Comparison of ENCODE assay signal across 8 cellular contexts in genomic region chr1:92749024-92749634, GRCh38. TPM values are rescaled to one million over a fixed set of nuclear protein-coding genes. Genes with fewer than 3 reads are reported as not detected.
A peak's percentile ranks its signal among the peaks of the same experiment; 100 is the strongest.
DNase-seq lines count a peak whose midpoint lies in the region; ATAC-seq, FAIRE-seq and TF ChIP-seq lines count a peak whose summit lies in the region.

No MANE protein-coding gene starts in this region.

- BruUV-seq in PC-9 (replicated peaks; lab: Mats Ljungman, UMichigan) = no TSS peak
- BruUV-seq in GM12878 (replicated peaks; lab: Mats Ljungman, UMichigan) = no TSS peak

- RAD21 ChIA-PET in GM12878 (lab: Charles Lee; ENCODE audit: unreplicated experiment) = interaction anchor here (0.6 to 3.1 kb wide), 9 partner anchors 23 to 439 kb away, joined by 3 to 65 read pairs (median 4); partner anchors contain the start of gene RPL5

- TF ChIP-seq EP300 in GM12878 (IDR thresholded peaks at IDR 0.05; ENCODE audit: borderline replicate concordance in 1 of 2, control insufficient read depth in 1 of 2, low read depth in 2 of 2, low read length in 2 of 2) = no peak

- H3K4me1 Mint-ChIP-seq in CD14-positive monocyte (peaks cover 19% of the 10 kb centered on the region), immature natural killer cell (no peaks in the 10 kb centered on the region)

- H3K9me3 Mint-ChIP-seq in CD14-positive monocyte = peaks cover 0 to 3% (median 0%) of the 10 kb centered on the region in 7 donors
- H3K9me3 Mint-ChIP-seq in immature natural killer cell = no peaks in the 10 kb centered on the region

- peaks cover 6 to 15% of the 10 kb centered on the region in 2 donors for H3K36me3 Mint-ChIP-seq in CD14-positive monocyte
- no peaks in the 10 kb centered on the region for H3K36me3 Mint-ChIP-seq in immature natural killer cell

- no peak for FAIRE-seq in GM12878 (lab: Jason Lieb, UNC)

- H3K27ac ChIP-seq in PC-9 (no peak overlapping the region), GM12878 (ENCODE audit: control insufficient read depth, insufficient read depth) (no peak overlapping the region)

- no peak overlapping the region for H3K4me3 Mint-ChIP-seq in CD14-positive monocyte
- H3K4me3 Mint-ChIP-seq in immature natural killer cell = no peak overlapping the region

- CTCF ChIA-PET in PC-9 (lab: Charles Lee) (interaction anchor here (0.6 to 1.8 kb wide), 9 partner anchors 15 to 267 kb away, joined by 4 to 10 read pairs (median 5); partner anchors contain the start of gene RPL5), GM12878 (lab: Yijun Ruan, JAX) (interaction anchor here (0.6 to 6.2 kb wide), 47 partner anchors 9 to 781 kb away, joined by 3 to 178 read pairs (median 4); partner anchors contain the start of genes EVI5 and RPL5)

- H3K27ac Mint-ChIP-seq in CD14-positive monocyte (no peak overlapping the region), immature natural killer cell (no peak overlapping the region)

- H3F3A ChIP-seq in PC-9 (ENCODE audit: insufficient read depth, low read depth) = peaks cover 12% of the 10 kb centered on the region; the same call in 1 of the 2 replicates

- H3K27me3 Mint-ChIP-seq in CD14-positive monocyte (ENCODE audit: low read depth in 3 of 3) (peaks cover 0 to 2% (median 0%) of the 10 kb centered on the region in 3 donors), immature natural killer cell (ENCODE audit: low read depth in 3 of 3) (peaks cover 0 to 4% (median 1%) of the 10 kb centered on the region in 3 donors)

- TF ChIP-seq POLR2A in GM12878 (IDR thresholded peaks at IDR 0.05; ENCODE audit: low read depth, low read length) = no peak

- H3K79me2 ChIP-seq in PC-9 (ENCODE audit: low read depth) = peaks cover 51% of the 10 kb centered on the region
- no peaks in the 10 kb centered on the region for H3K79me2 ChIP-seq in GM12878 (ENCODE audit: control insufficient read depth, insufficient read depth, low read length)

- peak; percentile 80 for ATAC-seq in GM18861 (IDR thresholded peaks at IDR 0.05; ENCODE audit: unreplicated experiment)
- ATAC-seq in GM12878 = peak; percentile 97
- no peak for ATAC-seq in HG03095 (IDR thresholded peaks at IDR 0.05; ENCODE audit: unreplicated experiment)

- H3K4me3 ChIP-seq in Jurkat, Clone E6-1 (ENCODE audit: low read length) = no peak overlapping the region
- H3K4me3 ChIP-seq in PC-9 = no peak overlapping the region
- no peak overlapping the region for H3K4me3 ChIP-seq in GM12878

- WGBS in GM12878 (ENCODE audit: insufficient coverage, insufficient replicate concordance, low lambda C conversion rate, missing lambda C conversion rate) = no CpG with 5 or more reads among the region's 1 CpG

- no peaks in the 10 kb centered on the region for H3K27me3 ChIP-seq in PC-9 (ENCODE audit: insufficient read depth, low read depth)
- H3K27me3 ChIP-seq in GM12878 (replicated peaks in 1 of 2; ENCODE audit: control insufficient read depth in 2 of 2, insufficient read depth in 2 of 2, low read length in 1 of 2) = no peaks in the 10 kb centered on the region

- intact Hi-C loops in CD14-positive monocyte (cut with micrococcal nuclease) (loop anchor here in 1 of 2 donors (5.0 kb wide), 1 partner anchor 68 kb away; no protein-coding TSS in a partner anchor), PC-9 (cut with micrococcal nuclease; ENCODE audit: unreplicated experiment) (loop anchor here (1.0 to 2.0 kb wide), 2 partner anchors 36 to 83 kb away; partner anchors contain the start of genes EVI5 and RPL5), GM12878 (cut with micrococcal nuclease; ENCODE audit: unreplicated experiment) (loop anchor here (1.0 kb wide), 1 partner anchor 69 kb away; no protein-coding TSS in a partner anchor)

- H4K20me1 ChIP-seq in PC-9 (ENCODE audit: insufficient read depth) = peaks cover 10% of the 10 kb centered on the region; the same call in 1 of the 2 replicates
- no peaks in the 10 kb centered on the region for H4K20me1 ChIP-seq in GM12878 (ENCODE audit: control insufficient read depth, insufficient read depth)

- no peak overlapping the region for H2AFZ ChIP-seq in PC-9
- H2AFZ ChIP-seq in GM12878 (ENCODE audit: control insufficient read depth, low read depth, low read length) = no peak overlapping the region

- in situ Hi-C loops in GM12878 (cut with MboI) = loop anchor here (5.0 kb wide), 1 partner anchor 68 kb away; no protein-coding TSS in a partner anchor

- no peaks in the 10 kb centered on the region for H3K9me3 ChIP-seq in PC-9 (ENCODE audit: insufficient read depth, low read depth)
- no peaks in the 10 kb centered on the region for H3K9me3 ChIP-seq in GM12878 (replicated peaks; ENCODE audit: control insufficient read depth, insufficient read depth, low read length)

- TF ChIP-seq RAD21 in GM12878 (IDR thresholded peaks at IDR 0.05; ENCODE audit: insufficient read depth, low read depth, low read length) = peak; percentile 76

- POLR2A ChIA-PET in PC-9 (lab: Charles Lee; ENCODE audit: unreplicated experiment) = interaction anchor here (0.5 to 0.6 kb wide), 2 partner anchors 71 to 99 kb away, joined by 5 read pairs; no protein-coding TSS in a partner anchor
- POLR2A ChIA-PET in GM12878 (lab: Charles Lee) = interaction anchor here (0.6 to 1.2 kb wide), 2 partner anchors 69 to 545 kb away, joined by 3 to 4 read pairs; no protein-coding TSS in a partner anchor

- TF ChIP-seq CTCF in CD14-positive monocyte (IDR thresholded peaks at IDR 0.05) = peak; percentile 80
- TF ChIP-seq CTCF in PC-9 (conservative IDR thresholded peaks at IDR 0.05) = peak; percentile 86
- peak; percentile 75 to 77 (median 77) for TF ChIP-seq CTCF in GM12878 (IDR thresholded peaks at IDR 0.05 in 2 of 3, conservative IDR thresholded peaks at IDR 0.05 in 1 of 3; ENCODE audit: control insufficient read depth in 2 of 3, extremely low read depth in 1 of 3, insufficient read depth in 1 of 3, low read depth in 3 of 3, low read length in 3 of 3)

- H3K36me3 ChIP-seq in PC-9 (ENCODE audit: low read depth) (no peaks in the 10 kb centered on the region), GM12878 (ENCODE audit: control insufficient read depth in 2 of 2, insufficient read depth in 2 of 2, low read length in 1 of 2) (no peaks in the 10 kb centered on the region)

- H3K9me2 ChIP-seq in PC-9 (ENCODE audit: insufficient read depth) = no peaks in the 10 kb centered on the region; the same call in 1 of the 2 replicates

- no peak overlapping the region for H3K9ac ChIP-seq in GM12878 (ENCODE audit: control insufficient read depth, insufficient read depth, low read length)

- SMC1A ChIA-PET in GM12878 (lab: Charles Lee; ENCODE audit: uncharacterized antibody, unreplicated experiment) = interaction anchor here (0.9 to 2.6 kb wide), 15 partner anchors 9 to 749 kb away, joined by 3 to 56 read pairs (median 3); no protein-coding TSS in a partner anchor

- DNase-seq in CD14-positive monocyte (ENCODE audit: low spot score) (no peak), PC-9 (peak; percentile 21 to 59), GM12878 (ENCODE audit: low read depth, low spot score) (no peak), immature natural killer cell (peak; percentile 18 to 36 (median 25))
- peak; percentile 63 for DNase-seq in Jurkat, Clone E6-1 (ENCODE audit: low read depth, low spot score)
- peak in 2 of 3 donors; percentile 3 to 24 for DNase-seq in stimulated activated CD4-positive, alpha-beta T cell treated with anti-CD3 and anti-CD28 coated beads, TNF-alpha, amount 100 ng/mL, for 48 hours (ENCODE audit: low read depth in 3 of 3)

- H3K4me2 ChIP-seq in PC-9 = no peak overlapping the region
- no peak overlapping the region for H3K4me2 ChIP-seq in GM12878 (ENCODE audit: control insufficient read depth, insufficient read depth)

- H3K4me1 ChIP-seq in PC-9 (replicated peaks; ENCODE audit: insufficient read depth) (peaks cover 11% of the 10 kb centered on the region), GM12878 (ENCODE audit: control insufficient read depth, insufficient read depth, low read length) (no peaks in the 10 kb centered on the region)

TF ChIP-seq in GM12878, 131 proteins besides CTCF, POLR2A, EP300 and RAD21 (continues in another document):
- TF ChIP-seq MTA2 (IDR thresholded peaks at IDR 0.05; ENCODE audit: low read depth) (no peak), SUZ12 (IDR thresholded peaks at IDR 0.05; ENCODE audit: unreplicated experiment) (no peak), ZBED1 (IDR thresholded peaks at IDR 0.05; ENCODE audit: borderline replicate concordance) (no peak), ZBTB33 (IDR thresholded peaks at IDR 0.05) (no peak)

RNA-seq across cellular contexts. Expression of gene EVI5, which starts 35.8 kb away (rescaled TPM):
- polyA plus RNA-seq in CD14-positive monocyte (10 to 100 TPM; 14.3 to 19.4 TPM), GM12878 (2011; rRNA removed) (1.4 and 2.0 TPM in 2 replicates), GM12878 (2014; fragmentation: Illumina TruSeq; extraction: Trizol) (0.78 and 1.3 TPM in 2 replicates), GM12878 (2014; fragmentation: Nextera tagmentation; extraction: Ambion mirVana) (under 1 TPM; 0.27 to 0.98 TPM), GM12878 (2014; rRNA removed) (2.4 and 5.1 TPM in 2 replicates), GM12878 (2016; fragmentation: Nextera tagmentation; extraction: Ambion mirVana) (1 to 10 TPM; 1.3 to 2.0 TPM), immature natural killer cell (1 to 10 TPM in 2 of 3 donors, under 1 TPM in 1; 0.39 to 2.2 (median 1.7) TPM)
- polyA plus RNA-seq in Jurkat, Clone E6-1 (2012; ENCODE audit: insufficient read depth, insufficient read length) = 1.5 TPM
- total RNA-seq in PC-9 (2021) (32.0 and 33.9 TPM in 2 replicates), GM12878 (2014; rRNA removed) (3.7 and 6.8 TPM in 2 replicates), GM12878 (2014; rRNA removed; fragmentation: Illumina TruSeq; extraction: Trizol) (2.3 and 3.7 TPM in 2 replicates), GM12878 (2021) (2.1 and 2.5 TPM in 2 replicates)
- 8.1 and 12.4 TPM in 2 replicates for total RNA-seq in GM12878 (2013; cell fraction: nucleolus; rRNA removed)
- 0.63 TPM for polyA plus RNA-seq in GM12878 (2011; ENCODE audit: low read depth)
- polyA plus RNA-seq in GM12878 (2011; cell fraction: cytosol; rRNA removed) = 0.52 and 0.62 TPM in 2 replicates
- polyA plus RNA-seq in GM12878 (2011; cell fraction: nucleus; rRNA removed) = 1.0 and 1.9 TPM in 2 replicates
- 0.91 and 1.0 TPM in 2 replicates for polyA plus RNA-seq in GM12878 (2012)
- polyA minus RNA-seq in GM12878 (2011; rRNA and poly(A)+ RNA removed) = 1.1 and 1.6 TPM in 2 replicates
- polyA minus RNA-seq in GM12878 (2011; cell fraction: cytosol; rRNA and poly(A)+ RNA removed) = 0.94 and 1.9 TPM in 2 replicates
- 4.7 and 8.9 TPM in 2 replicates for polyA minus RNA-seq in GM12878 (2011; cell fraction: nucleus; rRNA and poly(A)+ RNA removed)

Comparison
In these comparisons a context has a peak if more than half of its experiments do, and no peak if none do; other contexts are left out.
1. DNase-seq: peak in Jurkat, Clone E6-1 (single experiment), PC-9 (2 of 2), immature natural killer cell (3 of 3) and stimulated activated CD4-positive, alpha-beta T cell treated with anti-CD3 and anti-CD28 coated beads, TNF-alpha, amount 100 ng/mL, for 48 hours (2 of 3); none in CD14-positive monocyte (single experiment) and GM12878 (single experiment).
2. Peak in every context shown above with its lines, with median percentiles within 50 percentile points of each other: CTCF ChIP-seq.